24 cellular contexts compared by ENCODE assay signal in the genomic region with DNA sequence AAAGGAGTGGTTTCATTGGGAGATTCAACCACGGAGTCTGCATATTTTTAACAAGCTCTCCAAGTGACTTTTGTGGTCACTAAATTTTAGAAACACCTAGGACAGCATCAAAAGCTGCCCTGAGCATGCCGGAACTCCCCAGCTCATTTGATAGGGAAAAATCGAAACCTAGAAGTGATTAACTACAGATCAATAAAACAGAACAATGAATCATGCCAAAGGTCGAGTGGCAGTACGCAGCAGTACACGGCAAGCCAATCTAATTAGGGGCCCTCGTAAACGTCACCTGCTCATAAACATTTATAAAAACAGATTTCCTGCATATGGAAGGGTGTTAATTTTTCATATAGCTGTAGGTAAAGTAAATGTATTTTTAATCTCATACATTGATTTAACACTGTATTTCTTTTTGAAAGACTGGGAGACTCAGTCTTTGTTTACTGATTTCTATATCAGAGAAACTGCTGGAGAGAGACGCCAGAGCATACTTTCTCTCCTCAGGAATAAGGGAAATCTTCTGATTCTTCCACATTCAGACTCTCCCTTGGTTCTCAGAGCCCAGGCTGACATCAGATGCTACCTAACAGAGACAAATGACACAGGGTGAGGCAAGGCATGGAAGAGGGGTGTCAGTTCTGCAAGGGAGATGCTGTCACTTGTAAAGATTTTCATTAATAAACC.
"Had no signal": no experiment of that assay in that cellular context is flagged by ENCODE, and none has a peak within 500 bp of the region (broad histone marks: within the 10 kb centered on the region; RNA-seq: fewer than 3 reads in every experiment).

No MANE protein-coding gene starts in this region.

- H2AFZ ChIP-seq: parathyroid adenoma had no signal

- H3K36me3 Mint-ChIP-seq: memory B cell; mesothelial cell of epicardium; naive B cell; stimulated activated naive B cell treated with anti-CD40 and anti-IgM and Interleukin-4, amounts not matched to agents 10 μg/mL and 1 μg/mL and 100 μg/mL, for 72 hours had no signal

- H3K36me3 ChIP-seq: gastrocnemius medialis, heart right ventricle, lower lobe of right lung, thoracic aorta, transverse colon had no signal

- H3K27ac ChIP-seq: dorsolateral prefrontal cortex, gastrocnemius medialis, heart right ventricle, lower lobe of right lung, parathyroid adenoma, psoas muscle, thoracic aorta, transverse colon had no signal

- H3K4me1 Mint-ChIP-seq: memory B cell; mesothelial cell of epicardium; naive B cell; nephron; stimulated activated naive B cell treated with anti-CD40 and anti-IgM and Interleukin-4, amounts not matched to agents 10 μg/mL and 1 μg/mL and 100 μg/mL, for 72 hours; stimulated activated naive CD8-positive, alpha-beta T cell treated with anti-CD3 and anti-CD28 coated beads, Interleukin-15, amount 100 ng/mL, for 72 hours had no signal

- DNase-seq: cortex of kidney; dorsolateral prefrontal cortex; effector memory CD4-positive, alpha-beta T cell; gastrocnemius medialis; heart right ventricle; hypothalamus; kidney glomerular epithelial cell; lower lobe of right lung; naive B cell; occipital lobe; psoas muscle; retina; stimulated activated CD4-positive, alpha-beta T cell treated with anti-CD3 and anti-CD28 coated beads, Interleukin-2, amount 100 ng/mL, for 24 hours; stimulated activated CD4-positive, alpha-beta T cell treated with anti-CD3 and anti-CD28 coated beads, Interleukin-4, amount 100 ng/mL, for 4 hours; stimulated activated naive B cell treated with anti-CD40 and anti-IgM and Interleukin-4, amounts not matched to agents 10 μg/mL and 1 μg/mL and 100 μg/mL, for 72 hours; stimulated activated naive CD8-positive, alpha-beta T cell treated with anti-CD3 and anti-CD28 coated beads, Interleukin-15, amount 100 ng/mL, for 72 hours; transverse colon had no signal

- H3K27me3 ChIP-seq: dorsolateral prefrontal cortex, gastrocnemius medialis, transverse colon had no signal

- H3K27me3 Mint-ChIP-seq: naive B cell; stimulated activated naive CD8-positive, alpha-beta T cell treated with anti-CD3 and anti-CD28 coated beads, Interleukin-15, amount 100 ng/mL, for 72 hours had no signal

- ATAC-seq: esophagus mucosa; gastrocnemius medialis; heart right ventricle; lower lobe of right lung; psoas muscle; sciatic nerve; stimulated activated naive B cell treated with anti-CD40 and anti-IgM and Interleukin-4, amounts not matched to agents 10 μg/mL and 1 μg/mL and 100 μg/mL, for 72 hours; stimulated activated naive CD8-positive, alpha-beta T cell treated with anti-CD3 and anti-CD28 coated beads, Interleukin-15, amount 100 ng/mL, for 72 hours had no signal

- H3K9me3 ChIP-seq: gastrocnemius medialis, heart right ventricle, lower lobe of right lung, psoas muscle, thoracic aorta, transverse colon had no signal

- H3K4me1 ChIP-seq: gastrocnemius medialis, heart right ventricle, lower lobe of right lung, psoas muscle, transverse colon had no signal

- H3K4me3 ChIP-seq: dorsolateral prefrontal cortex, gastrocnemius medialis, heart right ventricle, lower lobe of right lung, psoas muscle, thoracic aorta, transverse colon had no signal

- H3K4me3 Mint-ChIP-seq: memory B cell; mesothelial cell of epicardium; naive B cell; nephron; stimulated activated naive B cell treated with anti-CD40 and anti-IgM and Interleukin-4, amounts not matched to agents 10 μg/mL and 1 μg/mL and 100 μg/mL, for 72 hours; stimulated activated naive CD8-positive, alpha-beta T cell treated with anti-CD3 and anti-CD28 coated beads, Interleukin-15, amount 100 ng/mL, for 72 hours had no signal

- H3K9ac ChIP-seq: parathyroid adenoma had no signal

- H3K9me3 Mint-ChIP-seq: mesothelial cell of epicardium; nephron; stimulated activated naive CD8-positive, alpha-beta T cell treated with anti-CD3 and anti-CD28 coated beads, Interleukin-15, amount 100 ng/mL, for 72 hours had no signal

- H3K27ac Mint-ChIP-seq: memory B cell; mesothelial cell of epicardium; naive B cell; nephron; stimulated activated naive B cell treated with anti-CD40 and anti-IgM and Interleukin-4, amounts not matched to agents 10 μg/mL and 1 μg/mL and 100 μg/mL, for 72 hours; stimulated activated naive CD8-positive, alpha-beta T cell treated with anti-CD3 and anti-CD28 coated beads, Interleukin-15, amount 100 ng/mL, for 72 hours had no signal
